8 cellular contexts compared by ENCODE assay signal in the genomic region with DNA sequence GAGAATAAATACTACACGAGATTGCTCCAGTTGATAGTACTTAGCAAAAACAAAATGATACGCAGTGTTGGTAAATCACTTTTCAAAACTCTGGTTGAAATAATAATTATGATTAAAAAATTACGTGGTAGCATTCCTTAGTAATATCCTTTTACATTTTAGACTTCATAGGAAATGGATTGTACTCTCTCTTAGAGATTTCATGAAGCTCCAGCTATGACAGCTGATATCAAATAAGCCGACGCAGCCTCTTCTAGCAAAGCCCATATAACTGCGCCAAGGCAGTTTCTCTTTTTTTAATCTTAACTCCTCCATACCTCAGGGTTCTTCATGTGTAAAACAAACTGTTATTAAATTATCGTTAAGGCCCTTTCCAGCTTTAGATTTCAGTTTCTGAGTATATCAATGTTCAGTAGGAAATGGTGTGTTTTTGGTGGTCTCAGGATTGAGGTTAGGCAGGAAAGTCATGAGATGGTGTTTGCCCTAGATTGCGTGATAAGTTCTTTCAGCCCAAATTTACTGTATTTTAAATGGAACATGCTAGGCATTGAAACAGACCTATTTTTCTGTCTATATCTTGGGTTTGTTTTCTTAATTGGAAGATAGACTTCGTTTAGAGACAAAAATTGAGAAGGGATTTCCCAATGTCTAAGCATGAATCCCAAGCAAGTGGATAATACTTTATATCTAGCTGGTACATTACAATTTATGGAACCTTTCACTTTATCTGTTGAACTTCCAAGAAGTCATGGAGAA. TPM values are rescaled to one million over a fixed set of nuclear protein-coding genes. Genes with fewer than 3 reads are reported as not detected.
DNase-seq lines count a peak whose midpoint lies in the region; ATAC-seq and TF ChIP-seq lines count a peak whose summit lies in the region.

No MANE protein-coding gene starts in this region.

- H4K20me1 ChIP-seq in OCI-LY7 (ENCODE audit: insufficient read depth, low read length) (no peaks in the 10 kb centered on the region), osteoblast (ENCODE audit: insufficient read depth, low read length) (no peaks in the 10 kb centered on the region)

- no peaks in the 10 kb centered on the region for H3K9me3 ChIP-seq in CD8-positive, alpha-beta memory T cell (ENCODE audit: low read length)
- H3K9me3 ChIP-seq in OCI-LY7 (ENCODE audit: low read length) = no peaks in the 10 kb centered on the region
- no peaks in the 10 kb centered on the region for H3K9me3 ChIP-seq in osteoblast (ENCODE audit: low read depth, low read length)

- H2AFZ ChIP-seq in OCI-LY7 (ENCODE audit: low read length) (peak overlapping the region; percentile 54), osteoblast (ENCODE audit: low read length) (peak overlapping the region; percentile 72)

- DNase-seq in CD8-positive, alpha-beta memory T cell = no peak
- DNase-seq in OCI-LY7 (ENCODE audit: low spot score) = no peak
- DNase-seq in endothelial cell (ENCODE audit: low spot score) = no peak
- DNase-seq in osteoblast (ENCODE audit: insufficient read length, low spot score, missing footprints) = peak; percentile 18
- DNase-seq in SKM-1 (lab: John Stamatoyannopoulos, UW; ENCODE audit: unreplicated experiment) = no peak
- DNase-seq in activated gamma-delta T cell treated with Interleukin-2 at 50 U/mL for 16 hours = no peak

- peak overlapping the region; percentile 75 to 97 (median 84) for H3K4me3 Mint-ChIP-seq in CD8-positive, alpha-beta memory T cell
- peak overlapping the region; percentile 89 for H3K4me3 Mint-ChIP-seq in endothelial cell (ENCODE audit: unreplicated experiment)

- intact Hi-C loops in OCI-LY7 (cut with micrococcal nuclease; ENCODE audit: unreplicated experiment) = no loop called here

- H3K27ac ChIP-seq in CD8-positive, alpha-beta memory T cell (ENCODE audit: low read depth, low read length) = no peak overlapping the region
- H3K27ac ChIP-seq in OCI-LY7 (ENCODE audit: low read depth, low read length, poor library complexity, severe bottlenecking) (peak overlapping the region; percentile 87), osteoblast (ENCODE audit: low read depth, low read length) (peak overlapping the region; percentile 89)

- no peaks in the 10 kb centered on the region for H3K9me3 Mint-ChIP-seq in CD8-positive, alpha-beta memory T cell
- H3K9me3 Mint-ChIP-seq in endothelial cell (ENCODE audit: unreplicated experiment) = no peaks in the 10 kb centered on the region

- peaks cover 6% of the 10 kb centered on the region for H3K4me1 ChIP-seq in CD8-positive, alpha-beta memory T cell (ENCODE audit: insufficient read depth, low read length)
- H3K4me1 ChIP-seq in OCI-LY7 (ENCODE audit: insufficient read depth, low read length, poor library complexity, severe bottlenecking) (peaks cover 41% of the 10 kb centered on the region), osteoblast (ENCODE audit: insufficient read depth, low read length) (peaks cover 41% of the 10 kb centered on the region)

- peaks cover 25 to 35% (median 30%) of the 10 kb centered on the region in 3 donors for H3K4me1 Mint-ChIP-seq in CD8-positive, alpha-beta memory T cell
- H3K4me1 Mint-ChIP-seq in endothelial cell (ENCODE audit: unreplicated experiment) = peaks cover 9% of the 10 kb centered on the region

- BruUV-seq in OCI-LY7 (replicated peaks; lab: Mats Ljungman, UMichigan) = no TSS peak

- ATAC-seq in GM21367 (IDR thresholded peaks at IDR 0.05; ENCODE audit: unreplicated experiment) (no peak), HG03139 (IDR thresholded peaks at IDR 0.05; ENCODE audit: unreplicated experiment) (no peak)

- TF ChIP-seq CTCF in OCI-LY7 (conservative IDR thresholded peaks at IDR 0.05; ENCODE audit: low read length) (no peak), endothelial cell (IDR thresholded peaks at IDR 0.05; ENCODE audit: unreplicated experiment) (no peak), osteoblast (IDR thresholded peaks at IDR 0.05; ENCODE audit: extremely low read depth, low read depth, low read length) (no peak)

- CTCF ChIA-PET in CD8-positive, alpha-beta memory T cell (lab: Charles Lee) = interaction anchor here (0.6 to 0.9 kb wide), 4 partner anchors 31 to 46 kb away, joined by 3 to 4 read pairs (median 3); no protein-coding TSS in a partner anchor
- CTCF ChIA-PET in OCI-LY7 (lab: Charles Lee; ENCODE audit: unreplicated experiment) = no interaction called here

- no peaks in the 10 kb centered on the region for H3K36me3 ChIP-seq in CD8-positive, alpha-beta memory T cell (ENCODE audit: insufficient read depth, low read length)
- H3K36me3 ChIP-seq in OCI-LY7 (ENCODE audit: insufficient read depth, low read length) = peaks cover 31% of the 10 kb centered on the region
- H3K36me3 ChIP-seq in osteoblast (ENCODE audit: insufficient read depth, low read length) = peaks cover 12% of the 10 kb centered on the region

- H3K79me2 ChIP-seq in OCI-LY7 (ENCODE audit: insufficient read depth, low read depth, low read length) (peaks cover 38% of the 10 kb centered on the region), osteoblast (ENCODE audit: insufficient read depth, low read length) (peaks cover 9% of the 10 kb centered on the region)

- H3K9me2 ChIP-seq in OCI-LY7 (ENCODE audit: insufficient read depth, low read length) = no peaks in the 10 kb centered on the region

- H3K36me3 Mint-ChIP-seq in CD8-positive, alpha-beta memory T cell = peaks cover 0 to 18% (median 4%) of the 10 kb centered on the region in 3 donors
- H3K36me3 Mint-ChIP-seq in endothelial cell (ENCODE audit: low read depth, unreplicated experiment) = no peaks in the 10 kb centered on the region

- H3K27me3 Mint-ChIP-seq in CD8-positive, alpha-beta memory T cell = no peaks in the 10 kb centered on the region
- peaks cover 5% of the 10 kb centered on the region for H3K27me3 Mint-ChIP-seq in endothelial cell (ENCODE audit: unreplicated experiment)

- H3K27me3 ChIP-seq in CD8-positive, alpha-beta memory T cell (ENCODE audit: insufficient read depth, low read length, poor library complexity, severe bottlenecking) = no peaks in the 10 kb centered on the region
- H3K27me3 ChIP-seq in osteoblast (ENCODE audit: insufficient read depth, low read length) = no peaks in the 10 kb centered on the region

- POLR2A ChIA-PET in CD8-positive, alpha-beta memory T cell (lab: Charles Lee) = interaction anchor here (0.5 to 1.0 kb wide), 2 partner anchors 13 to 157 kb away, joined by 4 to 11 read pairs; no protein-coding TSS in a partner anchor
- POLR2A ChIA-PET in OCI-LY7 (lab: Charles Lee) = interaction anchor here (0.5 to 2.1 kb wide), 11 partner anchors 8 to 571 kb away, joined by 3 to 9 read pairs (median 4); no protein-coding TSS in a partner anchor

- H3K4me3 ChIP-seq in CD8-positive, alpha-beta memory T cell (ENCODE audit: low read length) = peak overlapping the region; percentile 58
- H3K4me3 ChIP-seq in OCI-LY7 (ENCODE audit: low read depth, low read length, poor library complexity, severe bottlenecking) = peak overlapping the region; percentile 92
- H3K4me3 ChIP-seq in osteoblast (ENCODE audit: insufficient read depth, low read length) = peak overlapping the region; percentile 86

- H3K4me2 ChIP-seq in OCI-LY7 (ENCODE audit: low read length) (peak overlapping the region; percentile 94), osteoblast (ENCODE audit: insufficient read depth, low read length) (peak overlapping the region; percentile 80)

- peak overlapping the region; percentile 79 to 95 (median 88) for H3K27ac Mint-ChIP-seq in CD8-positive, alpha-beta memory T cell
- peak overlapping the region; percentile 71 for H3K27ac Mint-ChIP-seq in endothelial cell (ENCODE audit: unreplicated experiment)

RNA-seq across cellular contexts. Expression of gene CFL2, which starts 0.9 kb away (rescaled TPM):
- total RNA-seq in CD8-positive, alpha-beta memory T cell = 10 to 100 TPM in 1 of 2 experiments, 1 to 10 TPM in 1; 8.4 to 10.0 TPM
- 10.2 TPM for polyA plus RNA-seq in CD8-positive, alpha-beta memory T cell
- 7.1 and 19.6 TPM in 2 replicates for total RNA-seq in OCI-LY7 (2014; rRNA removed; shearing (Covaris generic))
- 24.7 and 30.8 TPM in 2 replicates for total RNA-seq in OCI-LY7 (2022)
- 27.8 TPM for total RNA-seq in endothelial cell (ENCODE audit: unreplicated experiment)
- 114 TPM in 2 replicates for total RNA-seq in osteoblast
